Comparison of ENCODE assay signal across 24 cellular contexts in the genomic region with DNA sequence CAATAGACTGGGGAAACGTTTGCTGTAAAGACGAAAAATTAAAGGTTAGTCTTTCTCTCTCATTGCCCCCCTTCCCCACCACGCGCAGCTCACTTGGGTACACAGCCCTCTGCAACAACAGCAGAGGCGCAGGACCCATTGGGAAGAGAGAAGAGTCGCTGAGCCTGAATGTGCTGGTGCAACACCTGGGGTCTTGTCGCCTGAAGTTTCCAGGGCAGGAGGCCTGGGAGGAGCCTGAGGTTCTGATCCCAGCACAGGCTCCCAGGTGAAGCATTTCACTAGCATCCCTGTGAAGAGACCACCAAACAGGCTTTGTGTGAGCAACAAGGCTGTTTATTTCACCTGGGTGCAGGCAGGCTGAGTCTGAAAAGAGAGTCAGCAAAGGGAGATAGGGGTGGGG.
DNase-seq lines count a peak whose midpoint lies in the region; ATAC-seq, FAIRE-seq and TF ChIP-seq lines count a peak whose summit lies in the region.
"Had no signal": no experiment of that assay in that cellular context is flagged by ENCODE, and none has a peak within 500 bp of the region (broad histone marks: within the 10 kb centered on the region; RNA-seq: fewer than 3 reads in every experiment).

No MANE protein-coding gene starts in this region.

- H3K27ac Mint-ChIP-seq in neural progenitor cell: no peak overlapping the region
- H3K27ac Mint-ChIP-seq: CD4-positive, alpha-beta T cell had no signal

- H3K27ac ChIP-seq in HUES6 (ENCODE audit: low read depth, low read length) (peak overlapping the region; percentile 93), H1 (ENCODE audit: low read depth, low read length) (peak overlapping the region; percentile 88), iPS DF 6.9 (ENCODE audit: low read length) (peak overlapping the region; percentile 84), neural progenitor cell (no peak overlapping the region)
- H3K27ac ChIP-seq: BLaER1, HL-60, KMS-11, Peyer's patch, SJSA1 had no signal

- 0 out of 2 replicates have a peak overlapping the region, but pooled peaks have one; percentile 72 for H2BK15ac ChIP-seq in H1 (ENCODE audit: low read length)

- no peak overlapping the region for H3K14ac ChIP-seq in H1 (ENCODE audit: insufficient read length)

- no peak for TF ChIP-seq RAD21 in H1 (IDR thresholded peaks at IDR 0.05 in 1 of 2, conservative IDR thresholded peaks at IDR 0.05 in 1 of 2; ENCODE audit: low read depth in 2 of 2, low read length in 2 of 2)

- no peak overlapping the region for H3K4me3 Mint-ChIP-seq in neural progenitor cell
- H3K4me3 Mint-ChIP-seq: CD4-positive, alpha-beta T cell had no signal

- no peak overlapping the region; the same call in 1 of the 2 replicates for H2AK5ac ChIP-seq in H1 (ENCODE audit: low read depth, low read length)

- H3K23ac ChIP-seq in H1 (ENCODE audit: insufficient read length): no peak overlapping the region

- no peak for TF ChIP-seq EP300 in H1 (IDR thresholded peaks at IDR 0.05; ENCODE audit: borderline replicate concordance in 1 of 2, low read depth in 2 of 2, low read length in 2 of 2)

- H2BK20ac ChIP-seq in H1 (ENCODE audit: low read length): 0 out of 2 replicates have a peak overlapping the region, but pooled peaks have one; percentile 29

- no peaks in the 10 kb centered on the region for H3K36me3 Mint-ChIP-seq in neural progenitor cell

- H3K4me3 ChIP-seq in HUES6 (ENCODE audit: low read depth, low read length) (peak overlapping the region; percentile 61), H1 (ENCODE audit: extremely low read depth in 1 of 4, insufficient read depth in 2 of 4, low read depth in 3 of 4, low read length in 4 of 4) (peak overlapping the region; percentile 55 to 74 (median 58); a peak in 7 of 8 replicates), iPS DF 6.9 (ENCODE audit: low read length) (peak overlapping the region; percentile 6; the same call in 1 of the 2 replicates), neural progenitor cell (peak overlapping the region; percentile 25)
- H3K4me3 ChIP-seq: BLaER1, HAP-1, Peyer's patch, SJSA1 had no signal

- H3K36me3 ChIP-seq in HUES6 (ENCODE audit: control insufficient read depth, insufficient read depth, low read length): peaks cover 6% of the 10 kb centered on the region; the same call in 1 of the 2 replicates
- H3K36me3 ChIP-seq in H1 (ENCODE audit: control insufficient read depth in 2 of 4, insufficient read depth in 4 of 4, low read length in 3 of 4): peaks cover under 1 to 19% (median 8%) of the 10 kb centered on the region in 4 experiments; a peak in 2 of 8 replicates
- H3K36me3 ChIP-seq in iPS DF 6.9 (ENCODE audit: control insufficient read depth, insufficient read depth, low read length): peaks cover 2% of the 10 kb centered on the region; the same call in 1 of the 2 replicates
- H3K36me3 ChIP-seq in neural progenitor cell: no peaks in the 10 kb centered on the region
- H3K36me3 ChIP-seq: BLaER1, HAP-1, Peyer's patch, SJSA1 had no signal

- peaks cover 43% of the 10 kb centered on the region for H3K4me1 Mint-ChIP-seq in neural progenitor cell

- TF ChIP-seq CTCF in H1 (IDR thresholded peaks at IDR 0.05; ENCODE audit: control extremely low read depth in 1 of 3, insufficient read depth in 1 of 3, low read depth in 1 of 3, low read length in 3 of 3) (no peak), neural progenitor cell (IDR thresholded peaks at IDR 0.05) (no peak), D721Med (IDR thresholded peaks at IDR 0.05; ENCODE audit: insufficient read depth, missing control alignments) (no peak)

- WGBS in H1 (ENCODE audit: extremely low coverage in 1 of 2, insufficient coverage in 1 of 2, insufficient read length in 1 of 2, insufficient replicate concordance in 2 of 2, low coverage in 1 of 2, low lambda C conversion rate in 2 of 2, missing lambda C conversion rate in 1 of 2), 2 experiments: 5% methylated on average over 7 of the region's 7 CpGs; no CpG with 5 or more reads in 1 of the 2 experiments
- WGBS in iPS DF 6.9 (ENCODE audit: insufficient coverage, insufficient read length): no CpG with 5 or more reads among the region's 7 CpGs

- no peaks in the 10 kb centered on the region for H3K79me1 ChIP-seq in H1 (ENCODE audit: low read depth, low read length)

- TF ChIP-seq POLR2A in H1 (IDR thresholded peaks at IDR 0.05; ENCODE audit: control extremely low read depth in 1 of 2, low read depth in 2 of 2, low read length in 2 of 2): no peak

- peaks cover 4% of the 10 kb centered on the region; the same call in 1 of the 2 replicates for H3K23me2 ChIP-seq in H1 (ENCODE audit: low read depth, low read length)

- H4K20me1 ChIP-seq in H1 (replicated peaks in 1 of 2; ENCODE audit: control insufficient read depth in 1 of 2, insufficient read depth in 2 of 2, low read length in 2 of 2) (no peaks in the 10 kb centered on the region), neural progenitor cell (ENCODE audit: low read depth) (no peaks in the 10 kb centered on the region)
- H4K20me1 ChIP-seq: BLaER1 had no signal

- H3K9ac ChIP-seq in HUES6 (ENCODE audit: low read length): peak overlapping the region; percentile 88
- H3K9ac ChIP-seq in H1 (replicated peaks in 1 of 4; ENCODE audit: extremely low read depth in 1 of 4, low read depth in 3 of 4, low read length in 3 of 4): peak overlapping the region in 3 of 4 experiments; percentile 43 to 64 (median 64); a peak in 4 of 7 replicates
- H3K9ac ChIP-seq in neural progenitor cell: no peak overlapping the region
- H3K9ac ChIP-seq: BLaER1, KMS-11 had no signal

- peaks cover 8% of the 10 kb centered on the region for H3F3A ChIP-seq in neural progenitor cell (ENCODE audit: low read depth)

- peaks cover 6% of the 10 kb centered on the region; the same call in 1 of the 2 replicates for H3K27me3 ChIP-seq in HUES6 (ENCODE audit: control insufficient read depth, insufficient read depth, low read length)
- no peaks in the 10 kb centered on the region for H3K27me3 ChIP-seq in H1 (replicated peaks in 1 of 4; ENCODE audit: control insufficient read depth in 3 of 4, extremely low read depth in 1 of 4, insufficient read depth in 3 of 4, low read length in 3 of 4)
- no peaks in the 10 kb centered on the region for H3K27me3 ChIP-seq in iPS DF 6.9 (ENCODE audit: control insufficient read depth, insufficient read depth, low read length)
- no peaks in the 10 kb centered on the region for H3K27me3 ChIP-seq in neural progenitor cell
- H3K27me3 ChIP-seq: BLaER1, Peyer's patch, SJSA1 had no signal

- no peaks in the 10 kb centered on the region for H3K9me3 ChIP-seq in HUES6 (ENCODE audit: control insufficient read depth, insufficient read depth, low read depth, low read length)
- peaks cover 0 to 6% of the 10 kb centered on the region in 2 experiments; a peak in 1 of 4 replicates for H3K9me3 ChIP-seq in H1 (ENCODE audit: insufficient read depth in 2 of 2, low read depth in 1 of 2, low read length in 1 of 2)
- no peaks in the 10 kb centered on the region for H3K9me3 ChIP-seq in iPS DF 6.9 (ENCODE audit: control insufficient read depth, insufficient read depth, low read length)
- no peaks in the 10 kb centered on the region for H3K9me3 ChIP-seq in neural progenitor cell (ENCODE audit: low read depth)
- H3K9me3 ChIP-seq: BLaER1, HAP-1, Peyer's patch, SJSA1 had no signal

- DNase-seq in H1 (ENCODE audit: low read depth in 1 of 2, low spot score in 2 of 2): peak in 1 of 2 experiments; percentile 69
- DNase-seq in iPS DF 6.9 (ENCODE audit: low read depth, low spot score): peak; percentile 33
- no peak for DNase-seq in neural progenitor cell (ENCODE audit: low spot score)
- no peak for DNase-seq in D721Med (ENCODE audit: insufficient read length, low spot score)
- no peak for DNase-seq in UCSD-AML1 (lab: John Stamatoyannopoulos, UW; ENCODE audit: unreplicated experiment)
- DNase-seq in DMS 273 treated with DMSO at 0.1 percent for 48 hours (lab: John Stamatoyannopoulos, UW): no peak
- DNase-seq: CD4-positive, alpha-beta T cell; COR-L47; DND-41; NCI-H1105; NCI-H146; NCI-H2029 treated with DMSO at 0.1 percent for 48 hours; NCI-H510A treated with DMSO at 0.1 percent for 48 hours; NCI-H774; Peyer's patch had no signal

- peaks cover 2% of the 10 kb centered on the region for H3K27me3 Mint-ChIP-seq in neural progenitor cell (ENCODE audit: insufficient read depth, low read depth)

- H3K79me2 ChIP-seq in H1 (ENCODE audit: control insufficient read depth in 1 of 2, insufficient read depth in 2 of 2, low read length in 2 of 2) (peaks cover 3 to 36% of the 10 kb centered on the region in 2 experiments; a peak in 2 of 4 replicates), neural progenitor cell (ENCODE audit: low read depth) (no peaks in the 10 kb centered on the region)

- peak overlapping the region; percentile 94 for H4K5ac ChIP-seq in H1 (ENCODE audit: insufficient read length, low read depth, low read length)

- H4K91ac ChIP-seq in H1 (replicated peaks; ENCODE audit: insufficient read length, low read length): peak overlapping the region; percentile 100

- CTCF ChIA-PET in H1 (lab: Charles Lee; ENCODE audit: partially characterized antibody): interaction anchor here (0.7 to 1.7 kb wide), 8 partner anchors 9 to 420 kb away, joined by 3 to 4 read pairs (median 4); no protein-coding TSS in a partner anchor

- peak overlapping the region; percentile 92 for H3K4ac ChIP-seq in H1 (replicated peaks; ENCODE audit: insufficient read length, low read depth, low read length)

- peak overlapping the region; percentile 75; the same call in 1 of the 2 replicates for H2BK12ac ChIP-seq in H1 (ENCODE audit: low read depth, low read length)

- H2BK5ac ChIP-seq in H1 (ENCODE audit: low read depth, low read length): peak overlapping the region; percentile 100

- POLR2A ChIA-PET in H1 (lab: Charles Lee; ENCODE audit: partially characterized antibody): interaction anchor here (0.6 to 4.9 kb wide), 31 partner anchors 9 to 257 kb away, joined by 3 to 70 read pairs (median 6); no protein-coding TSS in a partner anchor

- peak overlapping the region; percentile 78 to 81 for H3K4me2 ChIP-seq in H1 (ENCODE audit: insufficient read depth in 1 of 2, low read depth in 2 of 2, low read length in 2 of 2)
- H3K4me2 ChIP-seq in neural progenitor cell: peak overlapping the region; percentile 71
- H3K4me2 ChIP-seq: BLaER1, KMS-11 had no signal

- no peak for FAIRE-seq in H1 (lab: Jason Lieb, UNC)
- FAIRE-seq in D721Med (lab: Jason Lieb, UNC): no peak
- FAIRE-seq: G401.6, GM12892 had no signal

- H2AFZ ChIP-seq in H1 (ENCODE audit: low read length) (no peak overlapping the region), neural progenitor cell (replicated peaks) (no peak overlapping the region)

- peak overlapping the region; percentile 100 for H3K18ac ChIP-seq in H1 (ENCODE audit: extremely low read depth, low read length)

- H4K8ac ChIP-seq in H1 (ENCODE audit: extremely low read depth, insufficient read depth, low read length): peak overlapping the region; percentile 94; the same call in 1 of the 2 replicates

- peak overlapping the region; percentile 100 for H2BK120ac ChIP-seq in H1 (replicated peaks; ENCODE audit: low read depth, low read length)

- H3K9me3 Mint-ChIP-seq in neural progenitor cell: no peaks in the 10 kb centered on the region
- H3K9me3 Mint-ChIP-seq: CD4-positive, alpha-beta T cell had no signal

- ATAC-seq in HG02840 (IDR thresholded peaks at IDR 0.05; ENCODE audit: low FRiP score, unreplicated experiment): no peak

- H3K56ac ChIP-seq in H1 (replicated peaks; ENCODE audit: insufficient read length, low read depth, low read length): peak overlapping the region; percentile 65

- peaks cover 37% of the 10 kb centered on the region for H3K4me1 ChIP-seq in HUES6 (ENCODE audit: control insufficient read depth, insufficient read depth, low read length)
- H3K4me1 ChIP-seq in H1 (replicated peaks in 1 of 4; ENCODE audit: control insufficient read depth in 3 of 4, insufficient read depth in 4 of 4, low read length in 3 of 4): peaks cover 2 to 8% (median 6%) of the 10 kb centered on the region in 4 experiments; a peak in 5 of 7 replicates
- H3K4me1 ChIP-seq in iPS DF 6.9 (ENCODE audit: control insufficient read depth, insufficient read depth, low read length): peaks cover 2% of the 10 kb centered on the region; the same call in 1 of the 2 replicates
- peaks cover 35% of the 10 kb centered on the region for H3K4me1 ChIP-seq in neural progenitor cell
- H3K4me1 ChIP-seq: BLaER1, HAP-1, Peyer's patch, SJSA1 had no signal

Comparison
In these comparisons a context has a peak if more than half of its experiments do, and no peak if none do; other contexts are left out.
1. H3K4me3 ChIP-seq: peak in every context shown above with its lines; median percentile 61 in HUES6; 58 in H1; 25 in neural progenitor cell; 6 in iPS DF 6.9.